Comparison of ENCODE assay signal across 8 cellular contexts in genomic region chr19:18023596-18024212, GRCh38. TPM values are rescaled to one million over a fixed set of nuclear protein-coding genes. Genes with fewer than 3 reads are reported as not detected.
DNase-seq lines count a peak whose midpoint lies in the region; ATAC-seq and TF ChIP-seq lines count a peak whose summit lies in the region.

No MANE protein-coding gene starts in this region.

- H3K36me3 ChIP-seq in CD8-positive, alpha-beta T cell (ENCODE audit: insufficient read depth, low read length), result no peaks in the 10 kb centered on the region

- no peaks in the 10 kb centered on the region for H3K27me3 Mint-ChIP-seq in CD8-positive, alpha-beta T cell (ENCODE audit: low read depth)
- no peaks in the 10 kb centered on the region for H3K27me3 Mint-ChIP-seq in activated naive CD4-positive, alpha-beta T cell treated with anti-CD3 and anti-CD28 coated beads for 36 hours (ENCODE audit: low read depth)
- H3K27me3 Mint-ChIP-seq in stimulated activated memory B cell treated with anti-CD40 and anti-IgM and Interleukin-4, amounts not matched to agents 10 μg/mL and 1 μg/mL and 100 μg/mL, for 72 hours, result no peaks in the 10 kb centered on the region

- no peaks in the 10 kb centered on the region for H3K36me3 Mint-ChIP-seq in CD8-positive, alpha-beta T cell
- no peaks in the 10 kb centered on the region for H3K36me3 Mint-ChIP-seq in activated naive CD4-positive, alpha-beta T cell treated with anti-CD3 and anti-CD28 coated beads for 36 hours (ENCODE audit: low read depth)
- H3K36me3 Mint-ChIP-seq in stimulated activated memory B cell treated with anti-CD40 and anti-IgM and Interleukin-4, amounts not matched to agents 10 μg/mL and 1 μg/mL and 100 μg/mL, for 72 hours, result peaks cover 7% of the 10 kb centered on the region

- CTCF ChIA-PET in CD8-positive, alpha-beta T cell (lab: Charles Lee), result interaction anchor here (0.9 to 3.2 kb wide), 5 partner anchors 13 to 36 kb away, joined by 3 to 19 read pairs (median 6); no protein-coding TSS in a partner anchor
- CTCF ChIA-PET in activated naive CD4-positive, alpha-beta T cell treated with anti-CD3 and anti-CD28 coated beads for 36 hours (lab: Charles Lee), result interaction anchor here (0.5 to 2.5 kb wide), 13 partner anchors 13 to 181 kb away, joined by 3 to 8 read pairs (median 4); partner anchors contain the start of gene ARRDC2

- peak; percentile 75 for ATAC-seq in CD8-positive, alpha-beta T cell
- ATAC-seq in right cardiac atrium, result peak; percentile 59 to 63
- ATAC-seq in stimulated activated memory B cell treated with anti-CD40 and anti-IgM and Interleukin-4, amounts not matched to agents 10 μg/mL and 1 μg/mL and 100 μg/mL, for 72 hours, result peak; percentile 90
- no peak for ATAC-seq in GM21576 (IDR thresholded peaks at IDR 0.05; ENCODE audit: unreplicated experiment)
- no peak for ATAC-seq in GM19328 (IDR thresholded peaks at IDR 0.05; ENCODE audit: unreplicated experiment)

- POLR2A ChIA-PET in CD8-positive, alpha-beta T cell (lab: Charles Lee), result interaction anchor here (0.5 to 2.6 kb wide), 12 partner anchors 9 to 68 kb away, joined by 3 to 16 read pairs (median 5); partner anchors contain the start of gene ARRDC2

- H3K4me1 Mint-ChIP-seq in CD8-positive, alpha-beta T cell (ENCODE audit: low read depth), result peaks cover 56% of the 10 kb centered on the region
- peaks cover 52% of the 10 kb centered on the region for H3K4me1 Mint-ChIP-seq in activated naive CD4-positive, alpha-beta T cell treated with anti-CD3 and anti-CD28 coated beads for 36 hours (ENCODE audit: low read depth)
- H3K4me1 Mint-ChIP-seq in stimulated activated memory B cell treated with anti-CD40 and anti-IgM and Interleukin-4, amounts not matched to agents 10 μg/mL and 1 μg/mL and 100 μg/mL, for 72 hours, result peaks cover 69% of the 10 kb centered on the region

- H3K27me3 ChIP-seq in CD8-positive, alpha-beta T cell (ENCODE audit: insufficient read depth, low read length), result no peaks in the 10 kb centered on the region
- no peaks in the 10 kb centered on the region for H3K27me3 ChIP-seq in right cardiac atrium (ENCODE audit: control insufficient read depth, insufficient read depth)

- intact Hi-C loops in CD8-positive, alpha-beta T cell (cut with DNase I, micrococcal nuclease), result loop anchor here (2.0 kb wide), 2 partner anchors 15 to 21 kb away; partner anchors contain the start of gene ARRDC2 (in 2 of the 2)
- intact Hi-C loops in activated naive CD4-positive, alpha-beta T cell treated with anti-CD3 and anti-CD28 coated beads for 36 hours (cut with micrococcal nuclease), result loop anchor here (2.0 to 5.0 kb wide), 3 partner anchors 15 to 64 kb away; partner anchors contain the start of genes ARRDC2 and IL12RB1
- intact Hi-C loops in right cardiac atrium (cut with DNase I), result no loop called here

- H3K9me3 Mint-ChIP-seq in CD8-positive, alpha-beta T cell, result no peaks in the 10 kb centered on the region
- no peaks in the 10 kb centered on the region for H3K9me3 Mint-ChIP-seq in activated naive CD4-positive, alpha-beta T cell treated with anti-CD3 and anti-CD28 coated beads for 36 hours
- H3K9me3 Mint-ChIP-seq in stimulated activated memory B cell treated with anti-CD40 and anti-IgM and Interleukin-4, amounts not matched to agents 10 μg/mL and 1 μg/mL and 100 μg/mL, for 72 hours, result peaks cover 4% of the 10 kb centered on the region

- H3K9me3 ChIP-seq in CD8-positive, alpha-beta T cell (ENCODE audit: low read length), result no peaks in the 10 kb centered on the region
- H3K9me3 ChIP-seq in right cardiac atrium (ENCODE audit: control insufficient read depth, low read length), result no peaks in the 10 kb centered on the region

- H3K27ac Mint-ChIP-seq in CD8-positive, alpha-beta T cell, result peak overlapping the region; percentile 94
- H3K27ac Mint-ChIP-seq in activated naive CD4-positive, alpha-beta T cell treated with anti-CD3 and anti-CD28 coated beads for 36 hours, result peak overlapping the region; percentile 85
- H3K27ac Mint-ChIP-seq in stimulated activated memory B cell treated with anti-CD40 and anti-IgM and Interleukin-4, amounts not matched to agents 10 μg/mL and 1 μg/mL and 100 μg/mL, for 72 hours, result peak overlapping the region; percentile 97

- 41% methylated on average over 23 of the region's 23 CpGs for WGBS in right cardiac atrium

- peaks cover 42% of the 10 kb centered on the region for H3K4me1 ChIP-seq in CD8-positive, alpha-beta T cell (ENCODE audit: insufficient read depth, low read length)
- H3K4me1 ChIP-seq in right cardiac atrium (ENCODE audit: control insufficient read depth, insufficient read depth, low read length), result peaks cover 25% of the 10 kb centered on the region

- H3K4me3 Mint-ChIP-seq in CD8-positive, alpha-beta T cell, result peak overlapping the region; percentile 67
- peak overlapping the region; percentile 74 for H3K4me3 Mint-ChIP-seq in activated naive CD4-positive, alpha-beta T cell treated with anti-CD3 and anti-CD28 coated beads for 36 hours
- peak overlapping the region; percentile 70 for H3K4me3 Mint-ChIP-seq in stimulated activated memory B cell treated with anti-CD40 and anti-IgM and Interleukin-4, amounts not matched to agents 10 μg/mL and 1 μg/mL and 100 μg/mL, for 72 hours

- H3K27ac ChIP-seq in CD8-positive, alpha-beta T cell (ENCODE audit: low read depth, low read length), result peak overlapping the region; percentile 68
- H3K27ac ChIP-seq in right cardiac atrium (ENCODE audit: low read length), result peak overlapping the region; percentile 86

- no peak for TF ChIP-seq CTCF in CD8-positive, alpha-beta T cell (IDR thresholded peaks at IDR 0.05)

- peak; percentile 48 to 93 (median 71) for DNase-seq in CD8-positive, alpha-beta T cell
- DNase-seq in NOMO-1 (lab: John Stamatoyannopoulos, UW; ENCODE audit: unreplicated experiment in 2 of 2) (peak; percentile 28), right cardiac atrium (peak; percentile 87 to 96 (median 93)), NCI-H526 (lab: John Stamatoyannopoulos, UW) (no peak)
- peak; percentile 78 for DNase-seq in activated naive CD4-positive, alpha-beta T cell treated with anti-CD3 and anti-CD28 coated beads for 36 hours

- H3K4me3 ChIP-seq in CD8-positive, alpha-beta T cell (ENCODE audit: low read depth, low read length), result peak overlapping the region; percentile 24
- no peak overlapping the region for H3K4me3 ChIP-seq in right cardiac atrium (ENCODE audit: low read length)

RNA-seq across cellular contexts. Expression of gene ARRDC2, which starts 15.7 kb away (rescaled TPM):
- 100 to 1,000 TPM; 288 to 303 TPM for total RNA-seq in CD8-positive, alpha-beta T cell
- total RNA-seq in activated naive CD4-positive, alpha-beta T cell treated with anti-CD3 and anti-CD28 coated beads for 36 hours, result 10 to 100 TPM; 17.7 to 19.0 TPM
- 10 to 100 TPM; 14.2 to 20.5 (median 18.0) TPM for total RNA-seq in right cardiac atrium
- polyA plus RNA-seq in right cardiac atrium, result 24.7 TPM

RNA-seq across cellular contexts. Expression of gene KCNN1, which starts 56.8 kb away (rescaled TPM):
- not detected for total RNA-seq in CD8-positive, alpha-beta T cell
- under 1 TPM; 0.21 to 0.30 TPM for total RNA-seq in activated naive CD4-positive, alpha-beta T cell treated with anti-CD3 and anti-CD28 coated beads for 36 hours
- 1 to 10 TPM in 3 of 4 donors, under 1 TPM in 1; 0.84 to 1.9 (median 1.4) TPM for total RNA-seq in right cardiac atrium
- 3.0 TPM for polyA plus RNA-seq in right cardiac atrium

Comparison
In these comparisons a context has a peak if more than half of its experiments do, and no peak if none do; other contexts are left out.
1. ATAC-seq: peak in CD8-positive, alpha-beta T cell (single experiment), right cardiac atrium (2 of 2) and stimulated activated memory B cell treated with anti-CD40 and anti-IgM and Interleukin-4, amounts not matched to agents 10 μg/mL and 1 μg/mL and 100 μg/mL, for 72 hours (single experiment); none in GM21576 (single experiment) and GM19328 (single experiment).
2. DNase-seq: peak in CD8-positive, alpha-beta T cell (7 of 7), NOMO-1 (2 of 2), activated naive CD4-positive, alpha-beta T cell treated with anti-CD3 and anti-CD28 coated beads for 36 hours (single experiment) and right cardiac atrium (3 of 3); none in NCI-H526 (0 of 2).
3. RNA of gene ARRDC2, which starts 15.7 kb away (total RNA-seq): 288 to 303 TPM in CD8-positive, alpha-beta T cell; 17.7 to 19.0 TPM in activated naive CD4-positive, alpha-beta T cell treated with anti-CD3 and anti-CD28 coated beads for 36 hours and 14.2 to 20.5 TPM in right cardiac atrium; every median in the first group is over 10 times any median in the second.
4. intact Hi-C loops: an anchor here in CD8-positive, alpha-beta T cell (2.0 kb wide) and activated naive CD4-positive, alpha-beta T cell treated with anti-CD3 and anti-CD28 coated beads for 36 hours (2.0 to 5.0 kb wide); none called in right cardiac atrium.
5. Peak in every context shown above with its lines, with median percentiles within 50 percentile points of each other: H3K27ac Mint-ChIP-seq and H3K4me3 Mint-ChIP-seq.